12 cellular contexts compared by ENCODE assay signal in the genomic region with DNA sequence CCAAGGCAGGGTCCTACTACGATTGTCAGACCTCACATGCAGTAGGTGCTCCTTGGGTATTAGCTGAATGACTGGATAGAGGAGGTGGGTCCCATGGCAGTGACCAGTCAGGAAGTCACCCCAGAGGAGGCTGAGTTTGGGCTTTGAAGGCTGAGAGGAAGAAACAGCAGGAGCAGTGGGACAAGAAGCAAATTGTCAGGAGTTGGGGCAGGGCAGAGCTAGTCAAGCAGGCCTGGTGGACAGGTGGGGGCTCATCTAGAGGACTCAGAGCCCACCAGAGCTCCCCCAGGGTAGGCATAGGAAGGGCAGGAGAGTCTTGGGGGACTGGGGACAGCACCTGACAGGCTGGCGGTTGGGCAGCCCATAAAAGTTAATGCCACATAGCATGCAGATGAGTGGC. TPM values are rescaled to one million over a fixed set of nuclear protein-coding genes. Genes with fewer than 3 reads are reported as not detected.
A peak's percentile ranks its signal among the peaks of the same experiment; 100 is the strongest.
DNase-seq lines count a peak whose midpoint lies in the region; ATAC-seq and TF ChIP-seq lines count a peak whose summit lies in the region.
"Had no signal": no experiment of that assay in that cellular context is flagged by ENCODE, and none has a peak within 500 bp of the region (broad histone marks: within the 10 kb centered on the region; RNA-seq: fewer than 3 reads in every experiment).

No MANE protein-coding gene starts in this region.

- H3K4ac ChIP-seq in mesenchymal stem cell (ENCODE audit: low read depth in 1 of 2, low read length in 2 of 2): no peak overlapping the region

- no peak overlapping the region for H2BK12ac ChIP-seq in mesenchymal stem cell (ENCODE audit: low read length in 2 of 2)

- H2BK120ac ChIP-seq in mesenchymal stem cell (ENCODE audit: low read depth, low read length): no peak overlapping the region

- H3K36me3 ChIP-seq in mesenchymal stem cell (ENCODE audit: control insufficient read depth in 1 of 2, insufficient read depth in 2 of 2, low read depth in 1 of 2, low read length in 2 of 2): peaks cover 0 to 12% of the 10 kb centered on the region in 2 experiments
- H3K36me3 ChIP-seq: tibial artery had no signal

- no peak overlapping the region for H3K4me2 ChIP-seq in mesenchymal stem cell (ENCODE audit: low read length, poor library complexity, severe bottlenecking)

- H3K4me1 ChIP-seq in mesenchymal stem cell (ENCODE audit: control insufficient read depth, insufficient read depth, low read depth, low read length): peaks cover 21% of the 10 kb centered on the region

- no peak overlapping the region for H2AFZ ChIP-seq in mesenchymal stem cell (ENCODE audit: low read depth, low read length)

- no peak overlapping the region for H3K27ac ChIP-seq in mesenchymal stem cell (ENCODE audit: low read length, poor library complexity, severe bottlenecking)
- H3K27ac ChIP-seq: tibial artery had no signal

- peaks cover 58% of the 10 kb centered on the region for H3K4me1 Mint-ChIP-seq in activated naive CD8-positive, alpha-beta T cell treated with anti-CD3 and anti-CD28 coated beads, Interleukin-2, amount 10 ng/mL, durations not matched to agents 7 days and 5 days
- H3K4me1 Mint-ChIP-seq in activated naive CD8-positive, alpha-beta T cell treated with anti-CD3 and anti-CD28 coated beads, Interleukin-2, amount 50 U/mL, for 24 hours: peaks cover 68% of the 10 kb centered on the region
- peaks cover 42% of the 10 kb centered on the region for H3K4me1 Mint-ChIP-seq in activated T-helper 17 cell treated with anti-CD3 and anti-CD28 coated beads, Interleukin-2, amount 50 U/mL, for 72 hours
- H3K4me1 Mint-ChIP-seq in type B pancreatic cell (ENCODE audit: unreplicated experiment): peaks cover 26% of the 10 kb centered on the region

- H4K91ac ChIP-seq in mesenchymal stem cell (ENCODE audit: low read length): no peak overlapping the region

- peaks cover 9% of the 10 kb centered on the region for H3K36me3 Mint-ChIP-seq in activated naive CD8-positive, alpha-beta T cell treated with anti-CD3 and anti-CD28 coated beads, Interleukin-2, amount 10 ng/mL, durations not matched to agents 7 days and 5 days
- H3K36me3 Mint-ChIP-seq in activated naive CD8-positive, alpha-beta T cell treated with anti-CD3 and anti-CD28 coated beads, Interleukin-2, amount 50 U/mL, for 24 hours (ENCODE audit: low read depth): no peaks in the 10 kb centered on the region
- H3K36me3 Mint-ChIP-seq in activated T-helper 17 cell treated with anti-CD3 and anti-CD28 coated beads, Interleukin-2, amount 50 U/mL, for 72 hours (ENCODE audit: low read depth): no peaks in the 10 kb centered on the region
- H3K36me3 Mint-ChIP-seq in type B pancreatic cell: peaks cover 5% of the 10 kb centered on the region
- H3K36me3 Mint-ChIP-seq: memory B cell had no signal

- H3K9me3 Mint-ChIP-seq in activated naive CD8-positive, alpha-beta T cell treated with anti-CD3 and anti-CD28 coated beads, Interleukin-2, amount 10 ng/mL, durations not matched to agents 7 days and 5 days: no peaks in the 10 kb centered on the region
- H3K9me3 Mint-ChIP-seq in activated naive CD8-positive, alpha-beta T cell treated with anti-CD3 and anti-CD28 coated beads, Interleukin-2, amount 50 U/mL, for 24 hours: no peaks in the 10 kb centered on the region
- H3K9me3 Mint-ChIP-seq in activated T-helper 17 cell treated with anti-CD3 and anti-CD28 coated beads, Interleukin-2, amount 50 U/mL, for 72 hours: no peaks in the 10 kb centered on the region
- H3K9me3 Mint-ChIP-seq in type B pancreatic cell: no peaks in the 10 kb centered on the region
- H3K9me3 Mint-ChIP-seq: memory B cell had no signal

- H3K27me3 ChIP-seq in mesenchymal stem cell (ENCODE audit: control insufficient read depth in 1 of 2, insufficient read depth in 1 of 2, low read length in 2 of 2): no peaks in the 10 kb centered on the region
- H3K27me3 ChIP-seq: tibial artery had no signal

- H3K27me3 Mint-ChIP-seq in activated naive CD8-positive, alpha-beta T cell treated with anti-CD3 and anti-CD28 coated beads, Interleukin-2, amount 10 ng/mL, durations not matched to agents 7 days and 5 days: no peaks in the 10 kb centered on the region
- H3K27me3 Mint-ChIP-seq in activated naive CD8-positive, alpha-beta T cell treated with anti-CD3 and anti-CD28 coated beads, Interleukin-2, amount 50 U/mL, for 24 hours: no peaks in the 10 kb centered on the region
- no peaks in the 10 kb centered on the region for H3K27me3 Mint-ChIP-seq in activated T-helper 17 cell treated with anti-CD3 and anti-CD28 coated beads, Interleukin-2, amount 50 U/mL, for 72 hours
- H3K27me3 Mint-ChIP-seq in type B pancreatic cell: no peaks in the 10 kb centered on the region
- H3K27me3 Mint-ChIP-seq: memory B cell had no signal

- peak overlapping the region; percentile 8 for H2BK15ac ChIP-seq in mesenchymal stem cell (ENCODE audit: low read depth, poor library complexity, severe bottlenecking)

- no peak overlapping the region for H2AK5ac ChIP-seq in mesenchymal stem cell (ENCODE audit: low read length, severe bottlenecking)

- 93% methylated on average over 2 of the region's 2 CpGs for WGBS in mesenchymal stem cell

- H3K18ac ChIP-seq in mesenchymal stem cell (ENCODE audit: low read depth in 1 of 2, low read length in 2 of 2): no peak overlapping the region

- no peaks in the 10 kb centered on the region for H3K9me3 ChIP-seq in mesenchymal stem cell (ENCODE audit: control insufficient read depth, low read length)
- H3K9me3 ChIP-seq: tibial artery had no signal

- H3K14ac ChIP-seq in mesenchymal stem cell (ENCODE audit: low read length in 2 of 2): no peak overlapping the region

- H4K8ac ChIP-seq in mesenchymal stem cell (ENCODE audit: low read length): no peak overlapping the region

- no peak for ATAC-seq in activated naive CD8-positive, alpha-beta T cell treated with anti-CD3 and anti-CD28 coated beads, Interleukin-2, amount 10 ng/mL, durations not matched to agents 7 days and 5 days (ENCODE audit: low read depth)
- no peak for ATAC-seq in activated naive CD8-positive, alpha-beta T cell treated with anti-CD3 and anti-CD28 coated beads, Interleukin-2, amount 50 U/mL, for 24 hours
- ATAC-seq in activated T-helper 17 cell treated with anti-CD3 and anti-CD28 coated beads, Interleukin-2, amount 50 U/mL, for 72 hours (replicated peaks): no peak
- ATAC-seq in HG03378 (IDR thresholded peaks at IDR 0.05; ENCODE audit: unreplicated experiment): no peak
- ATAC-seq in GM19324 (IDR thresholded peaks at IDR 0.05; ENCODE audit: low FRiP score, unreplicated experiment): no peak

- no peak overlapping the region for H3K4me3 ChIP-seq in mesenchymal stem cell (ENCODE audit: insufficient read depth in 1 of 2, low read depth in 1 of 2, low read length in 2 of 2)
- H3K4me3 ChIP-seq: tibial artery had no signal

- H3K79me1 ChIP-seq in mesenchymal stem cell (replicated peaks; ENCODE audit: low read length, poor library complexity, severe bottlenecking): peaks cover 16% of the 10 kb centered on the region

- POLR2A ChIA-PET in activated naive CD8-positive, alpha-beta T cell treated with anti-CD3 and anti-CD28 coated beads, Interleukin-2, amount 10 ng/mL, durations not matched to agents 7 days and 5 days (lab: Charles Lee): interaction anchor here (0.6 to 1.6 kb wide), 3 partner anchors 10 to 28 kb away, joined by 3 to 4 read pairs (median 3); no protein-coding TSS in a partner anchor

- DNase-seq in activated naive CD8-positive, alpha-beta T cell treated with anti-CD3 and anti-CD28 coated beads, Interleukin-2, amount 10 ng/mL, durations not matched to agents 7 days and 5 days: no peak
- DNase-seq in activated naive CD8-positive, alpha-beta T cell treated with anti-CD3 and anti-CD28 coated beads, Interleukin-2, amount 50 U/mL, for 24 hours: no peak
- DNase-seq in mesenchymal stem cell: no peak
- DNase-seq in type B pancreatic cell (ENCODE audit: extremely low spot score, unreplicated experiment): no peak
- DNase-seq in stimulated activated naive CD4-positive, alpha-beta T cell treated with Interleukin-2 at 50 U/mL for 16 hours (lab: John Stamatoyannopoulos, UW): no peak
- DNase-seq: amygdala, NCI-H1105 had no signal

- H3K27ac Mint-ChIP-seq in activated naive CD8-positive, alpha-beta T cell treated with anti-CD3 and anti-CD28 coated beads, Interleukin-2, amount 10 ng/mL, durations not matched to agents 7 days and 5 days: peak overlapping the region; percentile 32
- H3K27ac Mint-ChIP-seq in activated naive CD8-positive, alpha-beta T cell treated with anti-CD3 and anti-CD28 coated beads, Interleukin-2, amount 50 U/mL, for 24 hours: no peak overlapping the region
- peak overlapping the region; percentile 70 for H3K27ac Mint-ChIP-seq in activated T-helper 17 cell treated with anti-CD3 and anti-CD28 coated beads, Interleukin-2, amount 50 U/mL, for 72 hours
- peak overlapping the region; percentile 94 for H3K27ac Mint-ChIP-seq in type B pancreatic cell
- H3K27ac Mint-ChIP-seq: memory B cell had no signal

- TF ChIP-seq CTCF in type B pancreatic cell (conservative IDR thresholded peaks at IDR 0.05): no peak

- no peak overlapping the region for H3K23ac ChIP-seq in mesenchymal stem cell (ENCODE audit: low read length in 2 of 2)

- H3K4me3 Mint-ChIP-seq in activated naive CD8-positive, alpha-beta T cell treated with anti-CD3 and anti-CD28 coated beads, Interleukin-2, amount 10 ng/mL, durations not matched to agents 7 days and 5 days: no peak overlapping the region
- H3K4me3 Mint-ChIP-seq in activated naive CD8-positive, alpha-beta T cell treated with anti-CD3 and anti-CD28 coated beads, Interleukin-2, amount 50 U/mL, for 24 hours: no peak overlapping the region
- peak overlapping the region; percentile 86 for H3K4me3 Mint-ChIP-seq in activated T-helper 17 cell treated with anti-CD3 and anti-CD28 coated beads, Interleukin-2, amount 50 U/mL, for 72 hours
- H3K4me3 Mint-ChIP-seq in type B pancreatic cell: peak overlapping the region; percentile 81
- H3K4me3 Mint-ChIP-seq: memory B cell had no signal

- H2BK5ac ChIP-seq in mesenchymal stem cell (ENCODE audit: low read depth, low read length, poor library complexity, severe bottlenecking): no peak overlapping the region

- no peak overlapping the region for H3K9ac ChIP-seq in mesenchymal stem cell (ENCODE audit: low read length)

RNA-seq across cellular contexts. Expression of gene NBEAL2, which starts 3.1 kb away (rescaled TPM):
- total RNA-seq in activated naive CD8-positive, alpha-beta T cell treated with anti-CD3 and anti-CD28 coated beads, Interleukin-2, amount 10 ng/mL, durations not matched to agents 7 days and 5 days: 100 to 1,000 TPM; 165 to 178 TPM
- 100 to 1,000 TPM; 140 to 169 TPM for total RNA-seq in activated T-helper 17 cell treated with anti-CD3 and anti-CD28 coated beads, Interleukin-2, amount 50 U/mL, for 72 hours
- polyA plus RNA-seq in mesenchymal stem cell (2013, experiment 1 of 2): 2.0 TPM
- polyA plus RNA-seq in mesenchymal stem cell (2013, experiment 2 of 2): 1.7 TPM
- total RNA-seq in type B pancreatic cell (ENCODE audit: low replicate concordance): 115 and 241 TPM in 2 replicates

RNA-seq across cellular contexts. Expression of gene CCDC12, which starts 6.0 kb away (rescaled TPM):
- 10 to 100 TPM; 58.6 to 60.0 TPM for total RNA-seq in activated naive CD8-positive, alpha-beta T cell treated with anti-CD3 and anti-CD28 coated beads, Interleukin-2, amount 10 ng/mL, durations not matched to agents 7 days and 5 days
- 10 to 100 TPM; 46.9 to 59.8 TPM for total RNA-seq in activated T-helper 17 cell treated with anti-CD3 and anti-CD28 coated beads, Interleukin-2, amount 50 U/mL, for 72 hours
- 25.6 TPM for polyA plus RNA-seq in mesenchymal stem cell (2013, experiment 1 of 2)
- 26.2 TPM for polyA plus RNA-seq in mesenchymal stem cell (2013, experiment 2 of 2)
- 46.7 and 49.7 TPM in 2 replicates for total RNA-seq in type B pancreatic cell (ENCODE audit: low replicate concordance)

Comparison
In these comparisons a context has a peak if more than half of its experiments do, and no peak if none do; other contexts are left out.
1. H3K4me3 Mint-ChIP-seq: peak in activated T-helper 17 cell treated with anti-CD3 and anti-CD28 coated beads, Interleukin-2, amount 50 U/mL, for 72 hours (single experiment) and type B pancreatic cell (single experiment); none in activated naive CD8-positive, alpha-beta T cell treated with anti-CD3 and anti-CD28 coated beads, Interleukin-2, amount 10 ng/mL, durations not matched to agents 7 days and 5 days (single experiment) and activated naive CD8-positive, alpha-beta T cell treated with anti-CD3 and anti-CD28 coated beads, Interleukin-2, amount 50 U/mL, for 24 hours (single experiment).